Comparison of ENCODE assay signal across 1 cellular context in genomic region chr10:71860243-71861029, GRCh38.
TF ChIP-seq lines count a peak whose summit lies in the region.

No MANE protein-coding gene starts in this region.

TF ChIP-seq in HepG2, 621 proteins besides CTCF, POLR2A, EP300 and RAD21 (continued from another document and continues in another):
- TF ChIP-seq ZNF609 (CRISPR knock-in tag; IDR thresholded peaks at IDR 0.05; ENCODE audit: borderline replicate concordance) (no peak), E2F5 (CRISPR knock-in tag; conservative IDR thresholded peaks at IDR 0.05) (no peak), GRHL1 (CRISPR knock-in tag; conservative IDR thresholded peaks at IDR 0.05) (no peak), ARID4A (CRISPR knock-in tag; IDR thresholded peaks at IDR 0.05; ENCODE audit: borderline replicate concordance) (peak; percentile 74), MXI1 (IDR thresholded peaks at IDR 0.05; ENCODE audit: borderline replicate concordance, low read depth, low read length) (peak; percentile 78; the same call in 1 of the 3 replicates), SIX1 (CRISPR knock-in tag; IDR thresholded peaks at IDR 0.05; ENCODE audit: borderline replicate concordance) (no peak), ZNF589 (CRISPR knock-in tag; conservative IDR thresholded peaks at IDR 0.05) (no peak), MEIS1 (CRISPR knock-in tag; IDR thresholded peaks at IDR 0.05; ENCODE audit: borderline replicate concordance) (peak; percentile 50; the same call in 1 of the 2 replicates), SETDB1 (CRISPR knock-in tag; IDR thresholded peaks at IDR 0.05; ENCODE audit: borderline replicate concordance) (no peak), MATR3 (CRISPR knock-in tag; IDR thresholded peaks at IDR 0.05) (no peak), TCF7 (IDR thresholded peaks at IDR 0.05; ENCODE audit: low read depth) (no peak), SP2 (CRISPR knock-in tag; IDR thresholded peaks at IDR 0.05) (no peak), SP1 (IDR thresholded peaks at IDR 0.05) (no peak), SP1 (CRISPR knock-in tag; IDR thresholded peaks at IDR 0.05) (no peak), SIX4 (CRISPR knock-in tag; IDR thresholded peaks at IDR 0.05) (no peak), GFI1 (CRISPR knock-in tag; IDR thresholded peaks at IDR 0.05; ENCODE audit: borderline replicate concordance) (0 out of 2 replicates have a peak, but pooled peaks have one; percentile 29), TCF7L2 (IDR thresholded peaks at IDR 0.05; ENCODE audit: low read depth, low read length) (no peak), ZNF678 (CRISPR knock-in tag; IDR thresholded peaks at IDR 0.05) (no peak), NRL (CRISPR knock-in tag; IDR thresholded peaks at IDR 0.05; ENCODE audit: borderline replicate concordance) (no peak), ZNF446 (CRISPR knock-in tag; IDR thresholded peaks at IDR 0.05) (no peak), ZBTB7B (CRISPR knock-in tag; IDR thresholded peaks at IDR 0.05) (0 out of 2 replicates have a peak, but pooled peaks have one; percentile 30), PRDM10 (CRISPR knock-in tag; IDR thresholded peaks at IDR 0.05; ENCODE audit: low read depth) (peak; percentile 63; the same call in 1 of the 2 replicates), RAD51 (IDR thresholded peaks at IDR 0.05; ENCODE audit: borderline replicate concordance) (no peak), GLI4 (CRISPR knock-in tag; IDR thresholded peaks at IDR 0.05; ENCODE audit: borderline replicate concordance) (no peak), SMYD3 (CRISPR knock-in tag; IDR thresholded peaks at IDR 0.05) (no peak), HOXA5 (CRISPR knock-in tag; IDR thresholded peaks at IDR 0.05) (peak; percentile 47; the same call in 1 of the 2 replicates), MLX (CRISPR knock-in tag; IDR thresholded peaks at IDR 0.05) (no peak), BRD4 (CRISPR knock-in tag; IDR thresholded peaks at IDR 0.05) (no peak), HOXD1 (CRISPR knock-in tag; IDR thresholded peaks at IDR 0.05) (no peak), GPN1 (CRISPR knock-in tag; IDR thresholded peaks at IDR 0.05; ENCODE audit: borderline replicate concordance) (no peak), XBP1 (CRISPR knock-in tag; IDR thresholded peaks at IDR 0.05) (no peak), ZNF670 (CRISPR knock-in tag; IDR thresholded peaks at IDR 0.05; ENCODE audit: borderline replicate concordance) (no peak), ZNF18 (CRISPR knock-in tag; IDR thresholded peaks at IDR 0.05; ENCODE audit: insufficient replicate concordance) (no peak), ZNF724P (CRISPR knock-in tag; IDR thresholded peaks at IDR 0.05; ENCODE audit: borderline replicate concordance) (no peak), ELF3 (CRISPR knock-in tag; IDR thresholded peaks at IDR 0.05) (no peak), ZNF781 (CRISPR knock-in tag; IDR thresholded peaks at IDR 0.05; ENCODE audit: borderline replicate concordance, not compliant biosample characterization) (no peak), TFDP1 (CRISPR knock-in tag; IDR thresholded peaks at IDR 0.05; ENCODE audit: borderline replicate concordance) (no peak), ZNF775 (CRISPR knock-in tag; IDR thresholded peaks at IDR 0.05; ENCODE audit: borderline replicate concordance) (no peak), ZNF30 (CRISPR knock-in tag; IDR thresholded peaks at IDR 0.05) (no peak), KAT2B (IDR thresholded peaks at IDR 0.05; ENCODE audit: borderline replicate concordance, low read depth, low read length) (no peak), ZBTB49 (CRISPR knock-in tag; IDR thresholded peaks at IDR 0.05; ENCODE audit: borderline replicate concordance) (no peak)
